8 cellular contexts compared by ENCODE assay signal in the genomic region with DNA sequence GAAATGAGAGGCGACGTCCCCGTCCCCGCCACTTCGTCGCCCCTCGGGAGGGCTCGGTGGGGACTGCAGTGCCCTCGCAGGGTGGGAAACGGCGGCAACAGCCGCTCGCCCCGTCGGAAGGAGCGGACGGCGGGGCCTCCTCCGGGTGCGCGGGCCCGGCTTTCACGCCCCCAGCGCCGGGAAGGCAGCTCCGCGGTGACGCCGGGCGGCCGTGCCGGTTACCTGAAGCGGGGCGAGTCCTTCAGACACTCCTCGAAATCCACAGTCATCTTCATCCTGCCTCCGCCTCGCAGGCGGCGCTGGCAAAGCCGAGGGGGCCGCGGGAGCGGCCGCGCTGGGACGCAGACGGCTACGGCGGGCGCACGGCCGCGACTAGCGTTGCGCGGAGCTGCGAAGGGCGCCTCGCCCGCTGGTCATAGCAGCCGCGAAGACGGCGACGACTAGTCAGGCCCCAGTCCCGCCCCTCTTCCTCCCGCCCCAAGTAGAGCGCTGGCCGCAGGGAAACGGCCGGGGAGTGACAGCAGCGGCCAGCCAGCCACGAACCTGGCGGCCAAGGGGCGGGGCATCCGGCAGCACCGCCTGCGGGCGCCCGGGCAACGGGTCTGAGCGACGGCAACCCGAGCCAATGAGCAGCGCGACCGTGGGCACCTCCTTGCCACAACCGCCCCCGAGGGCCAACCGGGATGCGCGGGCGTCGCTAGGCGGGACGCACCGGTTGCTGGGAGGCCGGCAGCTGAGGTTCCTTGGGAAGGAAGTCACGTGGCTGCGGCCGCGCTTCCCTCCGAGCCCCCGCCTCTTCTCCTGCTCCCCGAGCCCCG. TPM values are rescaled to one million over a fixed set of nuclear protein-coding genes. Genes with fewer than 3 reads are reported as not detected.
A peak's percentile ranks its signal among the peaks of the same experiment; 100 is the strongest.
DNase-seq lines count a peak whose midpoint lies in the region; ATAC-seq and TF ChIP-seq lines count a peak whose summit lies in the region.

A gene with protein sequence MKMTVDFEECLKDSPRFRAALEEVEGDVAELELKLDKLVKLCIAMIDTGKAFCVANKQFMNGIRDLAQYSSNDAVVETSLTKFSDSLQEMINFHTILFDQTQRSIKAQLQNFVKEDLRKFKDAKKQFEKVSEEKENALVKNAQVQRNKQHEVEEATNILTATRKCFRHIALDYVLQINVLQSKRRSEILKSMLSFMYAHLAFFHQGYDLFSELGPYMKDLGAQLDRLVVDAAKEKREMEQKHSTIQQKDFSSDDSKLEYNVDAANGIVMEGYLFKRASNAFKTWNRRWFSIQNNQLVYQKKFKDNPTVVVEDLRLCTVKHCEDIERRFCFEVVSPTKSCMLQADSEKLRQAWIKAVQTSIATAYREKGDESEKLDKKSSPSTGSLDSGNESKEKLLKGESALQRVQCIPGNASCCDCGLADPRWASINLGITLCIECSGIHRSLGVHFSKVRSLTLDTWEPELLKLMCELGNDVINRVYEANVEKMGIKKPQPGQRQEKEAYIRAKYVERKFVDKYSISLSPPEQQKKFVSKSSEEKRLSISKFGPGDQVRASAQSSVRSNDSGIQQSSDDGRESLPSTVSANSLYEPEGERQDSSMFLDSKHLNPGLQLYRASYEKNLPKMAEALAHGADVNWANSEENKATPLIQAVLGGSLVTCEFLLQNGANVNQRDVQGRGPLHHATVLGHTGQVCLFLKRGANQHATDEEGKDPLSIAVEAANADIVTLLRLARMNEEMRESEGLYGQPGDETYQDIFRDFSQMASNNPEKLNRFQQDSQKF (minus strand): TSS at position 448 of the 818 bp plus-strand sequence. CDS start 173 bp downstream, at position 275.

- H2AK5ac ChIP-seq in IMR-90 (ENCODE audit: low read depth, low read length) = peak within 1 kb of the TSS; percentile 42

- H3K27ac ChIP-seq in IMR-90 (ENCODE audit: insufficient read depth, low read length) = peak within 1 kb of the TSS; percentile 96

- POLR2A ChIA-PET in IMR-90 (lab: Charles Lee; ENCODE audit: unreplicated experiment) = interaction anchor here (0.6 to 0.7 kb wide), 2 partner anchors 51 to 148 kb away, joined by 3 to 4 read pairs; no protein-coding TSS in a partner anchor

- peak within 1 kb of the TSS; percentile 83 to 91 for H4K8ac ChIP-seq in IMR-90 (ENCODE audit: low read depth in 2 of 2, low read length in 2 of 2)

- peak within 1 kb of the TSS; percentile 79 for H4K91ac ChIP-seq in IMR-90 (ENCODE audit: insufficient read depth, low read depth, low read length)

- CTCF ChIA-PET in IMR-90 (lab: Yijun Ruan, JAX) = interaction anchor here (1.1 kb wide), 1 partner anchor 171 kb away, joined by 3 read pairs; a partner anchor contains a TSS

- peaks cover 24% of the 10 kb centered on the region for H4K20me1 ChIP-seq in IMR-90 (ENCODE audit: insufficient read depth, low read length)

- dilution Hi-C loops in IMR-90 (cut with HindIII; ENCODE audit: low sequenced_read_pairs, unreplicated experiment) = no loop called here

- peak within 1 kb of the TSS; percentile 67; the same call in 1 of the 3 replicates for H2BK15ac ChIP-seq in IMR-90 (ENCODE audit: low read depth, low read length)

- H3K4ac ChIP-seq in IMR-90 (ENCODE audit: low read depth, low read length) = peak within 1 kb of the TSS; percentile 86

- peak; percentile 90 for ATAC-seq in GM21528 (IDR thresholded peaks at IDR 0.05; ENCODE audit: low FRiP score, unreplicated experiment)
- peak; percentile 97 for ATAC-seq in IMR-90 (ENCODE audit: low read depth)

- peak within 1 kb of the TSS; percentile 59 for H3K18ac ChIP-seq in IMR-90 (ENCODE audit: low read depth, low read length)

- H3K56ac ChIP-seq in IMR-90 (ENCODE audit: extremely low read depth, insufficient read depth, low read length) = peak within 1 kb of the TSS; percentile 55; the same call in 1 of the 2 replicates

- peak within 1 kb of the TSS; percentile 90 for H3K9ac ChIP-seq in IMR-90 (ENCODE audit: low read depth, low read length)

- in situ Hi-C loops in IMR-90 (cut with MboI; ENCODE audit: low sequenced_read_pairs) = no loop called here

- 0% methylated on average over 53 of the region's 106 CpGs; no CpG with 5 or more reads in 1 of the 2 experiments for WGBS in IMR-90 (ENCODE audit: extremely low coverage in 2 of 2, insufficient read length in 1 of 2), 2 experiments

- TF ChIP-seq CTCF in IMR-90 (conservative IDR thresholded peaks at IDR 0.05; ENCODE audit: low read depth, low read length) = no peak

- peak within 1 kb of the TSS; percentile 79 for H2BK5ac ChIP-seq in IMR-90 (ENCODE audit: low read depth, low read length, poor library complexity, severe bottlenecking)

- H3K9me1 ChIP-seq in IMR-90 (ENCODE audit: insufficient read depth, low read length) = no peaks in the 10 kb centered on the region

- H2AFZ ChIP-seq in IMR-90 (replicated peaks; ENCODE audit: low read length, poor library complexity) = peak within 1 kb of the TSS; percentile 97

- H4K5ac ChIP-seq in IMR-90 (ENCODE audit: low read depth, low read length) = peak within 1 kb of the TSS; percentile 50; the same call in 1 of the 2 replicates

- peak within 1 kb of the TSS; percentile 35 for H2BK120ac ChIP-seq in IMR-90 (ENCODE audit: low read depth, low read length)

- peak within 1 kb of the TSS; percentile 96 for H3K4me3 ChIP-seq in IMR-90 (ENCODE audit: insufficient read depth, low read depth, low read length)
- peak within 1 kb of the TSS; percentile 95 for H3K4me3 ChIP-seq in mononuclear cell (ENCODE audit: low read length)

- peak; percentile 95 for TF ChIP-seq POLR2A in IMR-90 (IDR thresholded peaks at IDR 0.05; ENCODE audit: low read depth, low read length)

- peak; percentile 100 for DNase-seq in DMS 273 (lab: John Stamatoyannopoulos, UW; ENCODE audit: unreplicated experiment)
- peak; percentile 99 for DNase-seq in IMR-90
- peak; percentile 98 for DNase-seq in OCI-M1 (lab: John Stamatoyannopoulos, UW)
- peak; percentile 99 for DNase-seq in activated T-cell treated with anti-CD3 and anti-CD28 coated beads for 24 hours (ENCODE audit: low read depth)
- peak; percentile 99 for DNase-seq in epidermal melanocyte (ENCODE audit: insufficient read length, low spot score)
- peak; percentile 96 to 98 for DNase-seq in stimulated activated CD8-positive, alpha-beta memory T cell treated with anti-CD3 and anti-CD28 coated beads, Interleukin-4, amount 100 ng/mL, for 1 hour (ENCODE audit: low read depth in 2 of 2, low spot score in 1 of 2)

- H3K27me3 ChIP-seq in IMR-90 (ENCODE audit: control insufficient read depth, insufficient read depth, low read length) = no peaks in the 10 kb centered on the region
- no peaks in the 10 kb centered on the region for H3K27me3 ChIP-seq in mononuclear cell (ENCODE audit: insufficient read depth, low read length)

- intact Hi-C loops in IMR-90 (cut with micrococcal nuclease) = loop anchor here (1.0 to 5.0 kb wide), 3 partner anchors 75 to 172 kb away; a partner anchor contains a TSS

- peak within 1 kb of the TSS; percentile 95 for H3K23ac ChIP-seq in IMR-90 (ENCODE audit: low read depth, low read length)

- no peak within 1 kb of the TSS; the same call in 1 of the 2 replicates for H2BK20ac ChIP-seq in IMR-90 (ENCODE audit: low read depth, low read length)

- peaks cover 0 to 22% of the 10 kb centered on the region in 2 experiments; a peak in 3 of 4 replicates for H3K79me1 ChIP-seq in IMR-90 (ENCODE audit: low read depth in 1 of 2, low read length in 2 of 2)

- H3K9me3 ChIP-seq in IMR-90 (ENCODE audit: control insufficient read depth, insufficient read depth, low read length) = no peaks in the 10 kb centered on the region
- H3K9me3 ChIP-seq in mononuclear cell (ENCODE audit: low read depth, low read length) = no peaks in the 10 kb centered on the region

- H3K4me1 ChIP-seq in IMR-90 (ENCODE audit: control insufficient read depth, insufficient read depth, low read length) = no peaks in the 10 kb centered on the region; the same call in 1 of the 2 replicates
- peaks cover 54% of the 10 kb centered on the region for H3K4me1 ChIP-seq in mononuclear cell (ENCODE audit: insufficient read depth, low read length)

- peak within 1 kb of the TSS; percentile 78 for H3K4me2 ChIP-seq in IMR-90 (ENCODE audit: low read depth, low read length)

- no TSS peak for BruUV-seq in IMR-90 (replicated peaks; lab: Mats Ljungman, UMichigan)

- peak within 1 kb of the TSS; percentile 82 for H3K14ac ChIP-seq in IMR-90 (replicated peaks; ENCODE audit: low read depth, low read length)

- H3K36me3 ChIP-seq in IMR-90 (ENCODE audit: control insufficient read depth, insufficient read depth, low read length) = no peaks in the 10 kb centered on the region

- H2AK9ac ChIP-seq in IMR-90 (replicated peaks; ENCODE audit: low read depth, low read length, poor library complexity) = peak within 1 kb of the TSS; percentile 87

- no peak for TF ChIP-seq RAD21 in IMR-90 (IDR thresholded peaks at IDR 0.05; ENCODE audit: low read length)

TF ChIP-seq in IMR-90, 13 proteins besides CTCF, POLR2A, EP300 and RAD21 (continues in another document):
- no peak for TF ChIP-seq SMC3 (IDR thresholded peaks at IDR 0.05; ENCODE audit: low read depth, low read length)
- TF ChIP-seq MAFK (IDR thresholded peaks at IDR 0.05; ENCODE audit: low read depth, low read length) = no peak
- peak; percentile 20; the same call in 1 of the 2 replicates for TF ChIP-seq MXI1 (IDR thresholded peaks at IDR 0.05; ENCODE audit: borderline replicate concordance, low read depth, low read length)
- TF ChIP-seq, protein P1, sequence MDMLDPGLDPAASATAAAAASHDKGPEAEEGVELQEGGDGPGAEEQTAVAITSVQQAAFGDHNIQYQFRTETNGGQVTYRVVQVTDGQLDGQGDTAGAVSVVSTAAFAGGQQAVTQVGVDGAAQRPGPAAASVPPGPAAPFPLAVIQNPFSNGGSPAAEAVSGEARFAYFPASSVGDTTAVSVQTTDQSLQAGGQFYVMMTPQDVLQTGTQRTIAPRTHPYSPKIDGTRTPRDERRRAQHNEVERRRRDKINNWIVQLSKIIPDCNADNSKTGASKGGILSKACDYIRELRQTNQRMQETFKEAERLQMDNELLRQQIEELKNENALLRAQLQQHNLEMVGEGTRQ (IDR thresholded peaks at IDR 0.05; ENCODE audit: low read depth, low read length) = peak; percentile 96
- TF ChIP-seq, protein P2, sequence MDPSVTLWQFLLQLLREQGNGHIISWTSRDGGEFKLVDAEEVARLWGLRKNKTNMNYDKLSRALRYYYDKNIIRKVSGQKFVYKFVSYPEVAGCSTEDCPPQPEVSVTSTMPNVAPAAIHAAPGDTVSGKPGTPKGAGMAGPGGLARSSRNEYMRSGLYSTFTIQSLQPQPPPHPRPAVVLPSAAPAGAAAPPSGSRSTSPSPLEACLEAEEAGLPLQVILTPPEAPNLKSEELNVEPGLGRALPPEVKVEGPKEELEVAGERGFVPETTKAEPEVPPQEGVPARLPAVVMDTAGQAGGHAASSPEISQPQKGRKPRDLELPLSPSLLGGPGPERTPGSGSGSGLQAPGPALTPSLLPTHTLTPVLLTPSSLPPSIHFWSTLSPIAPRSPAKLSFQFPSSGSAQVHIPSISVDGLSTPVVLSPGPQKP (IDR thresholded peaks at IDR 0.05; ENCODE audit: borderline replicate concordance, low read depth, low read length) = no peak
- TF ChIP-seq RFX5 (IDR thresholded peaks at IDR 0.05; ENCODE audit: low read depth, low read length) = no peak
- no peak for TF ChIP-seq CEBPB (IDR thresholded peaks at IDR 0.05; ENCODE audit: low read depth, low read length)

RNA-seq across cellular contexts. Expression of the gene that starts here (rescaled TPM):
- total RNA-seq in IMR-90 (2012; rRNA removed) = 35.1 and 55.8 TPM in 2 replicates
- 8.3 and 11.9 TPM in 2 replicates for polyA plus RNA-seq in IMR-90 (2012; rRNA removed)
- 1.8 and 2.2 TPM in 2 replicates for polyA plus RNA-seq in IMR-90 (2012; cell fraction: cytosol; rRNA removed)
- polyA plus RNA-seq in IMR-90 (2012; cell fraction: nucleus; rRNA removed; ENCODE audit: low replicate concordance) = 2.2 and 17.1 TPM in 2 replicates
- 143 TPM for total RNA-seq in mononuclear cell

Comparison
In these comparisons a context has a peak if more than half of its experiments do, and no peak if none do; other contexts are left out.
1. Peak in every context shown above with its lines: DNase-seq, ATAC-seq, H3K4me3 ChIP-seq and H3K27ac ChIP-seq.